19 cellular contexts compared by ENCODE assay signal in the genomic region with DNA sequence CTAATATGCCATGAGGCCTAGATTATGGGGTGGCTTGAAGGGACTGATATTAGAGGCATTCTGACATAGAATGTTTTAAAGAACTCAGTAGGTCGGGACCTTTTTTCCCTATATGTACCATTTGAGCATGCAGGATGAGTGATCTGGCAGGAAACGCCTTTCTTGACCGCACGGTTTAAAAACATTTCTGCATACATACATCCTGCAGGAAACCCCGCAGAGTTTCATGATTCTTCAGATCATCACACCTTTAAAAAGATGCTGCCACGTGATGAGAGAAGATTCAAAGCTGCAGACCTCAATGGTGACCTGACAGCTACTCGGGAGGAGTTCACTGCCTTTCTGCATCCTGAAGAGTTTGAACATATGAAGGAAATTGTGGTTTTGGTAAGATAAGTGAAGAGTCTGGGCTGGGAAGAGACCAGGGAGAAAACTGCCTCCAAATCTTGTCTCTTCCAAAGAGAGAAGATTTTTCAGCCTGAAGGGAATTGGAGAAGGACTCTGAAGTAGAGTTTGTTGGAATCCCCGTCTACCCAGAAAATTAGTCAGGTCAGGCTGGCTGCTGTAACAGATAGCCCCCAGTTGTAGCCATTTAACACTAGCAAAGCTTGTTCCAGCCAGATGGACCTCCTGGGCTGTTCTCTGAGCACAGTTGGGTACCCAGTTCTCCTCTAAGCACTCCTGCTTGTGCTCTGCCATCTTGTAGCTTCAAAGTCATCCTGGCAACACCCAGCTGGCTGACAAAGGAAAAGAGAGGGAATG.
"Had no signal": no experiment of that assay in that cellular context is flagged by ENCODE, and none has a peak within 500 bp of the region (broad histone marks: within the 10 kb centered on the region; RNA-seq: fewer than 3 reads in every experiment).

No MANE protein-coding gene starts in this region.

- ATAC-seq: foreskin keratinocyte; left colon; left ventricle myocardium superior; psoas muscle; stimulated activated naive B cell treated with anti-CD40 and anti-IgM and Interleukin-4, amounts not matched to agents 10 μg/mL and 1 μg/mL and 100 μg/mL, for 72 hours had no signal

- H3K4me3 Mint-ChIP-seq: dendritic cell treated with granulocyte-macrophage colony-stimulating factor and Interleukin-4, amounts not matched to agents 40 ng/mL and 50 ng/mL, for 4 days; nephron progenitor cell; stimulated activated naive B cell treated with anti-CD40 and anti-IgM and Interleukin-4, amounts not matched to agents 10 μg/mL and 1 μg/mL and 100 μg/mL, for 72 hours had no signal

- H3K27ac ChIP-seq: foreskin keratinocyte, hepatocyte, neutrophil, psoas muscle, sigmoid colon, skin epidermis had no signal

- DNase-seq: erythroblast; foreskin keratinocyte; head of caudate nucleus; left colon; left ventricle myocardium superior; mesenchymal stem cell; midbrain; nephron progenitor cell; psoas muscle; retina; sigmoid colon; stimulated activated CD4-positive, alpha-beta T cell treated with anti-CD3 and anti-CD28 coated beads, Interleukin-2, amount 100 ng/mL, for 24 hours; stimulated activated CD4-positive, alpha-beta T cell treated with anti-CD3 and anti-CD28 coated beads, Interleukin-4, amount 100 ng/mL, for 4 hours; stimulated activated naive B cell treated with anti-CD40 and anti-IgM and Interleukin-4, amounts not matched to agents 10 μg/mL and 1 μg/mL and 100 μg/mL, for 72 hours; trophoblast cell had no signal

- H3K9me3 Mint-ChIP-seq: dendritic cell treated with granulocyte-macrophage colony-stimulating factor and Interleukin-4, amounts not matched to agents 40 ng/mL and 50 ng/mL, for 4 days; stimulated activated naive B cell treated with anti-CD40 and anti-IgM and Interleukin-4, amounts not matched to agents 10 μg/mL and 1 μg/mL and 100 μg/mL, for 72 hours had no signal

- H3K27me3 Mint-ChIP-seq: dendritic cell treated with granulocyte-macrophage colony-stimulating factor and Interleukin-4, amounts not matched to agents 40 ng/mL and 50 ng/mL, for 4 days; stimulated activated naive B cell treated with anti-CD40 and anti-IgM and Interleukin-4, amounts not matched to agents 10 μg/mL and 1 μg/mL and 100 μg/mL, for 72 hours had no signal

- H3K27ac Mint-ChIP-seq: dendritic cell treated with granulocyte-macrophage colony-stimulating factor and Interleukin-4, amounts not matched to agents 40 ng/mL and 50 ng/mL, for 4 days; nephron progenitor cell; stimulated activated naive B cell treated with anti-CD40 and anti-IgM and Interleukin-4, amounts not matched to agents 10 μg/mL and 1 μg/mL and 100 μg/mL, for 72 hours had no signal
